In the genomic region with DNA sequence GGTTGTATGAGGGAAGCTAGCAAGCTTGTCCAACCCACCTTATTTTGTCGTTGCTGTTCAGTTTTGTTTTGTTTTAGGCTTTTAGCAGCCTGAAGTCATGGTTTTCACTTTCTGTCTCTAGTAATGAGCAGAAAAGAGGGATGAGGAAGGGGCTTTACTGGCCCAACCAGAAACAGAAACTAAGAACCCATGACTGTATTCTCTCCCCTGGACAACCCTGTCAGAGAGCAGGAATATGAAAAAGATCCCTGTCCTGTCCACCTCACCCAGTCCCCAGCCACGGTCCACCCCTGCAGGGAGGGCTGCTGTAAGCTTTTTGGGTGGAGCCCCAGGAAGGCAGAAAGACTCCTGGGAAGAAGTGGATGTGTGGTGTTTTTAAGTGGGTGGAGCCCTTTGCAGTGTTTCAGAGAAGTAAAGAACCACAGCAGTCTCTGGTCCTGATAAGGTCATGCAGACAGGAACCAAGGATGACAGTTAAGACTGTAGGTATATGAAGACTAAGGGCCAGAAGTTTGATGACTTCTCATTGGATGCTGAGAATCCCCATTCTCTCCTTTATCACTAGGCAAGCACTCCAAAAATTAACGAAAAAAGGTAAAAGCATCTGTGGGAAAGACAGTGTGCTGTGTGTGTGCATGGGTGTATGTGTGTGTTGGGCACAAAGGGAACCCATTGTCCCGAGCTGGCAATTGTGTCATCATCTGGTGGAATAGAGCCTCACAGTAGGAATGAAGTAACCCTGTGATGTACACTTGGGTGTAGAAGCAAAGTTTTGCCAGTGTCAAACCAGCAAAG, we compare ENCODE assay signal across 9 cellular contexts. TPM values are rescaled to one million over a fixed set of nuclear protein-coding genes. Genes with fewer than 3 reads are reported as not detected.
DNase-seq lines count a peak whose midpoint lies in the region; ATAC-seq and TF ChIP-seq lines count a peak whose summit lies in the region.
"Had no signal": no experiment of that assay in that cellular context is flagged by ENCODE, and none has a peak within 500 bp of the region (broad histone marks: within the 10 kb centered on the region; RNA-seq: fewer than 3 reads in every experiment).

No MANE protein-coding gene starts in this region.

- DNase-seq in AG08395 (ENCODE audit: low spot score) (peak; percentile 41), RKO (ENCODE audit: low spot score) (no peak), mesothelial cell of epicardium (ENCODE audit: low spot score in 2 of 2, unreplicated experiment in 2 of 2) (no peak), BE2C (no peak)
- DNase-seq in activated CD8-positive, alpha-beta T cell treated with anti-CD3 and anti-CD28 coated beads for 36 hours = no peak
- DNase-seq: heart right ventricle had no signal

- H3K4me3 ChIP-seq in BE2C (ENCODE audit: low read depth, low read length) = no peak overlapping the region
- H3K4me3 ChIP-seq: heart right ventricle had no signal

- intact Hi-C loops in activated CD8-positive, alpha-beta T cell treated with anti-CD3 and anti-CD28 coated beads for 36 hours (cut with micrococcal nuclease) = loop anchor here (10.0 kb wide), 1 partner anchor 169 kb away; a partner anchor contains a TSS

- no peaks in the 10 kb centered on the region; the same call in 1 of the 2 replicates for H3K9me3 ChIP-seq in BE2C
- H3K9me3 ChIP-seq: heart right ventricle had no signal

- CTCF ChIA-PET in activated CD8-positive, alpha-beta T cell treated with anti-CD3 and anti-CD28 coated beads for 36 hours (lab: Charles Lee) = no interaction called here

- no peaks in the 10 kb centered on the region for H3K9me3 Mint-ChIP-seq in activated CD8-positive, alpha-beta T cell treated with anti-CD3 and anti-CD28 coated beads for 36 hours
- H3K9me3 Mint-ChIP-seq in mesothelial cell of epicardium = peaks cover 3% of the 10 kb centered on the region

- H3K36me3 ChIP-seq in BE2C = no peaks in the 10 kb centered on the region
- H3K36me3 ChIP-seq: heart right ventricle had no signal

- no peaks in the 10 kb centered on the region for H3K36me3 Mint-ChIP-seq in activated CD8-positive, alpha-beta T cell treated with anti-CD3 and anti-CD28 coated beads for 36 hours (ENCODE audit: low read depth)
- H3K36me3 Mint-ChIP-seq in mesothelial cell of epicardium = no peaks in the 10 kb centered on the region

- H3K27ac Mint-ChIP-seq in activated CD8-positive, alpha-beta T cell treated with anti-CD3 and anti-CD28 coated beads for 36 hours = peak overlapping the region; percentile 20
- H3K27ac Mint-ChIP-seq in mesothelial cell of epicardium = no peak overlapping the region

- POLR2A ChIA-PET in activated CD8-positive, alpha-beta T cell treated with anti-CD3 and anti-CD28 coated beads for 36 hours (lab: Charles Lee) = interaction anchor here (1.5 to 1.6 kb wide), 2 partner anchors 11 to 13 kb away, joined by 4 to 6 read pairs; a partner anchor contains a TSS

- no peaks in the 10 kb centered on the region for H3K27me3 ChIP-seq in BE2C
- H3K27me3 ChIP-seq: heart right ventricle had no signal

- TF ChIP-seq CTCF in activated CD8-positive, alpha-beta T cell treated with anti-CD3 and anti-CD28 coated beads for 36 hours (IDR thresholded peaks at IDR 0.05) = no peak
- no peak for TF ChIP-seq CTCF in mesothelial cell of epicardium (IDR thresholded peaks at IDR 0.05; ENCODE audit: unreplicated experiment)
- TF ChIP-seq CTCF in BE2C (IDR thresholded peaks at IDR 0.05; ENCODE audit: low read depth, low read length) = no peak

- H3K4me3 Mint-ChIP-seq in activated CD8-positive, alpha-beta T cell treated with anti-CD3 and anti-CD28 coated beads for 36 hours = peak overlapping the region; percentile 35
- H3K4me3 Mint-ChIP-seq in mesothelial cell of epicardium = no peak overlapping the region

- H3K4me1 Mint-ChIP-seq in activated CD8-positive, alpha-beta T cell treated with anti-CD3 and anti-CD28 coated beads for 36 hours (ENCODE audit: low read depth) = peaks cover 10% of the 10 kb centered on the region
- no peaks in the 10 kb centered on the region for H3K4me1 Mint-ChIP-seq in mesothelial cell of epicardium

- no peaks in the 10 kb centered on the region for H3K27me3 Mint-ChIP-seq in activated CD8-positive, alpha-beta T cell treated with anti-CD3 and anti-CD28 coated beads for 36 hours
- no peaks in the 10 kb centered on the region for H3K27me3 Mint-ChIP-seq in mesothelial cell of epicardium (ENCODE audit: low read depth)

- no peaks in the 10 kb centered on the region for H3K4me1 ChIP-seq in BE2C

- ATAC-seq in GM18909 (IDR thresholded peaks at IDR 0.05; ENCODE audit: poor library complexity, unreplicated experiment) (peak; percentile 49), HG03039 (IDR thresholded peaks at IDR 0.05; ENCODE audit: unreplicated experiment) (peak; percentile 64), GM19328 (IDR thresholded peaks at IDR 0.05; ENCODE audit: unreplicated experiment) (no peak)
- ATAC-seq in activated CD8-positive, alpha-beta T cell treated with anti-CD3 and anti-CD28 coated beads for 36 hours = peak; percentile 81

RNA-seq across cellular contexts. Expression of a gene that starts 13.8 kb away (rescaled TPM):
- 10 to 100 TPM; 66.9 to 68.5 TPM for total RNA-seq in activated CD8-positive, alpha-beta T cell treated with anti-CD3 and anti-CD28 coated beads for 36 hours
- total RNA-seq in mesothelial cell of epicardium = 52.0 to 53.5 TPM (median 53.0 TPM) in 3 replicates
- polyA plus RNA-seq in BE2C (2012; ENCODE audit: insufficient read depth, insufficient read length, low read depth) = 62.9 TPM

RNA-seq across cellular contexts. Expression of a gene that starts 14.0 kb away (rescaled TPM):
- 100 to 1,000 TPM; 193 to 197 TPM for total RNA-seq in activated CD8-positive, alpha-beta T cell treated with anti-CD3 and anti-CD28 coated beads for 36 hours
- 72.3 to 76.3 TPM (median 74.7 TPM) in 3 replicates for total RNA-seq in mesothelial cell of epicardium
- 123 TPM for polyA plus RNA-seq in BE2C (2012; ENCODE audit: insufficient read depth, insufficient read length, low read depth)

RNA-seq across cellular contexts. Expression of a gene that starts 34.1 kb away (rescaled TPM):
- total RNA-seq in activated CD8-positive, alpha-beta T cell treated with anti-CD3 and anti-CD28 coated beads for 36 hours = 1 to 10 TPM; 2.4 to 3.4 TPM
- 5.0 to 5.8 TPM (median 5.7 TPM) in 3 replicates for total RNA-seq in mesothelial cell of epicardium
- 2.0 TPM for polyA plus RNA-seq in BE2C (2012; ENCODE audit: insufficient read depth, insufficient read length, low read depth)
